8 cellular contexts compared by ENCODE assay signal in genomic region chr4:101019941-101020401, GRCh38.
A peak's percentile ranks its signal among the peaks of the same experiment; 100 is the strongest.
DNase-seq lines count a peak whose midpoint lies in the region; ATAC-seq and TF ChIP-seq lines count a peak whose summit lies in the region.

No MANE protein-coding gene starts in this region.

- TF ChIP-seq CTCF in GM06990 (IDR thresholded peaks at IDR 0.05; ENCODE audit: insufficient read depth, low read length, poor library complexity, severe bottlenecking) (no peak), endodermal cell (conservative IDR thresholded peaks at IDR 0.05) (no peak)

- H3K27me3 ChIP-seq in GM06990 (replicated peaks; ENCODE audit: control insufficient read depth, insufficient read depth, low read length): no peaks in the 10 kb centered on the region
- no peaks in the 10 kb centered on the region for H3K27me3 ChIP-seq in endodermal cell (ENCODE audit: control insufficient read depth, insufficient read depth, low read length, poor library complexity, severe bottlenecking)

- peaks cover 4% of the 10 kb centered on the region for H3K9me3 ChIP-seq in endodermal cell (ENCODE audit: control insufficient read depth, low read length)

- H3K27ac Mint-ChIP-seq in endodermal cell: peak overlapping the region; percentile 89

- H3K4me3 Mint-ChIP-seq in endodermal cell: no peak overlapping the region

- H3K27me3 Mint-ChIP-seq in endodermal cell (ENCODE audit: insufficient read depth): no peaks in the 10 kb centered on the region

- DNase-seq in GM06990 (ENCODE audit: extremely low read depth, insufficient read length) (peak; percentile 38), HT1080 (ENCODE audit: low read depth) (peak; percentile 46), endodermal cell (peak; percentile 54), SHP77 (lab: John Stamatoyannopoulos, UW) (no peak), NCI-H1436 (lab: John Stamatoyannopoulos, UW) (no peak), superior temporal gyrus (ENCODE audit: extremely low spot score) (no peak), KG1 (lab: John Stamatoyannopoulos, UW) (no peak)

- H3K27ac ChIP-seq in endodermal cell (ENCODE audit: low read depth, low read length): no peak overlapping the region

- H3K36me3 ChIP-seq in GM06990 (ENCODE audit: control insufficient read depth, insufficient read depth, low read length): no peaks in the 10 kb centered on the region
- peaks cover 6% of the 10 kb centered on the region for H3K36me3 ChIP-seq in endodermal cell (ENCODE audit: control insufficient read depth, insufficient read depth, low read length)

- peaks cover 16% of the 10 kb centered on the region for H3K36me3 Mint-ChIP-seq in endodermal cell (ENCODE audit: low read depth)

- no peak overlapping the region for H3K9ac ChIP-seq in endodermal cell (ENCODE audit: extremely low read depth, low read length, poor library complexity, severe bottlenecking)

- H3K4me1 ChIP-seq in endodermal cell (ENCODE audit: control insufficient read depth, insufficient read depth, low read length): peaks cover 12% of the 10 kb centered on the region

- H3K4me1 Mint-ChIP-seq in endodermal cell: peaks cover 21% of the 10 kb centered on the region

- 83 to 89% methylated on average over 1 of the region's 1 CpG for WGBS in endodermal cell (ENCODE audit: insufficient coverage in 1 of 2, insufficient read length in 1 of 2), 2 experiments

- ATAC-seq in GM21529 (IDR thresholded peaks at IDR 0.05; ENCODE audit: unreplicated experiment): peak; percentile 55

- H3K4me3 ChIP-seq in GM06990 (replicated peaks; ENCODE audit: low read depth, low read length): no peak overlapping the region
- no peak overlapping the region for H3K4me3 ChIP-seq in endodermal cell (ENCODE audit: low read length)

- no peaks in the 10 kb centered on the region for H3K9me3 Mint-ChIP-seq in endodermal cell

Comparison
In these comparisons a context has a peak if more than half of its experiments do, and no peak if none do; other contexts are left out.
1. DNase-seq: peak in GM06990 (single experiment), HT1080 (single experiment) and endodermal cell (single experiment); none in SHP77 (0 of 2), NCI-H1436 (single experiment), superior temporal gyrus (single experiment) and KG1 (single experiment).